ENCODE assay signal across 1 cellular context in the genomic region with DNA sequence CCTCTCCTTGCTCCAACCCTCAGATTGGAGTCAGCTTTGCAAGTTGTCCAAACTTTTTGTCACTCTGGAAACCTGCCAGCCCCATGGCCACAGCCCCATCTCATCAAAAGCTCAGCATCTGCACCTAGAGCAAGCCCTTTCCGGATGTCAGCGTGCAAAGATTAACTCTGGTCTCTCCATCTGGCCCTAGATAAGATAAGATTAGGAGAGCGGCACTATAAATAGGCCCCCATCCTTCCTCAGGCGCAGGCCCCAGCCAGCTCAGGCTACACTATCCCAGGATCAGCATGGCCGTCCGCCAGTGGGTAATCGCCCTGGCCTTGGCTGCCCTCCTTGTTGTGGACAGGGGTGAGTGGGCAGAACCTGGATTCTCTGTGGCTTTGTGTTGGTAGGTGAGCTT.
TF ChIP-seq lines count a peak whose summit lies in the region.

A gene with protein sequence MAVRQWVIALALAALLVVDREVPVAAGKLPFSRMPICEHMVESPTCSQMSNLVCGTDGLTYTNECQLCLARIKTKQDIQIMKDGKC (plus strand): TSS at position 246 of the 400 bp plus-strand sequence. CDS start 42 bp downstream, at position 288.

TF ChIP-seq in HepG2, 621 proteins besides CTCF, POLR2A, EP300 and RAD21 (continued from another document and continues in another):
- TF ChIP-seq ZNF574 (CRISPR knock-in tag; IDR thresholded peaks at IDR 0.05) (peak; percentile 29; the same call in 1 of the 2 replicates), HDAC1 (CRISPR knock-in tag; IDR thresholded peaks at IDR 0.05) (0 out of 2 replicates have a peak, but pooled peaks have one; percentile 38), GATAD2A (CRISPR knock-in tag; IDR thresholded peaks at IDR 0.05) (no peak), REPIN1 (CRISPR knock-in tag; IDR thresholded peaks at IDR 0.05; ENCODE audit: borderline replicate concordance, low read depth) (no peak), SNAPC2 (CRISPR knock-in tag; IDR thresholded peaks at IDR 0.05) (no peak), FOSL2 (CRISPR knock-in tag; IDR thresholded peaks at IDR 0.05) (peak; percentile 27), ZSCAN9 (CRISPR knock-in tag; IDR thresholded peaks at IDR 0.05; ENCODE audit: borderline replicate concordance) (no peak), ZNF282 (IDR thresholded peaks at IDR 0.05; ENCODE audit: partially characterized antibody) (no peak), MAZ (IDR thresholded peaks at IDR 0.05; ENCODE audit: borderline replicate concordance, low read depth, low read length) (no peak), MAZ (CRISPR knock-in tag; IDR thresholded peaks at IDR 0.05; ENCODE audit: low read depth) (no peak), KAT8 (CRISPR knock-in tag; IDR thresholded peaks at IDR 0.05) (no peak), PAXIP1 (CRISPR knock-in tag; conservative IDR thresholded peaks at IDR 0.05) (peak; percentile 61), ZFP82 (CRISPR knock-in tag; IDR thresholded peaks at IDR 0.05; ENCODE audit: borderline replicate concordance) (no peak), PRPF4 (IDR thresholded peaks at IDR 0.05; ENCODE audit: low read depth, low read length, poor library complexity, severe bottlenecking) (no peak), TFAP4 (IDR thresholded peaks at IDR 0.05; ENCODE audit: borderline replicate concordance, low read depth) (0 out of 2 replicates have a peak, but pooled peaks have one; percentile 21), MED1 (CRISPR knock-in tag; IDR thresholded peaks at IDR 0.05) (0 out of 2 replicates have a peak, but pooled peaks have one; percentile 18), DDIT3 (CRISPR knock-in tag; IDR thresholded peaks at IDR 0.05) (no peak), ZSCAN5A (CRISPR knock-in tag; IDR thresholded peaks at IDR 0.05; ENCODE audit: borderline replicate concordance) (no peak), MEF2D (CRISPR knock-in tag; IDR thresholded peaks at IDR 0.05) (peak; percentile 51; the same call in 1 of the 2 replicates), RBFOX2 (IDR thresholded peaks at IDR 0.05; ENCODE audit: low read depth, low read length) (no peak), ZNF12 (CRISPR knock-in tag; IDR thresholded peaks at IDR 0.05) (no peak), NFATC3 (CRISPR knock-in tag; IDR thresholded peaks at IDR 0.05) (no peak), ZC3H4 (CRISPR knock-in tag; IDR thresholded peaks at IDR 0.05; ENCODE audit: borderline replicate concordance) (no peak), RARA (CRISPR knock-in tag; IDR thresholded peaks at IDR 0.05) (no peak), HNF1B (CRISPR knock-in tag; IDR thresholded peaks at IDR 0.05) (0 out of 2 replicates have a peak, but pooled peaks have one; percentile 36), ZC3H13 (CRISPR knock-in tag; IDR thresholded peaks at IDR 0.05) (no peak), ISL2 (CRISPR knock-in tag; IDR thresholded peaks at IDR 0.05) (0 out of 2 replicates have a peak, but pooled peaks have one; percentile 15), ZNF687 (CRISPR knock-in tag; IDR thresholded peaks at IDR 0.05) (peak; percentile 64), ZBTB21 (CRISPR knock-in tag; IDR thresholded peaks at IDR 0.05) (no peak), ONECUT2 (CRISPR knock-in tag; IDR thresholded peaks at IDR 0.05) (no peak), ZNF775 (CRISPR knock-in tag; IDR thresholded peaks at IDR 0.05; ENCODE audit: borderline replicate concordance) (no peak), ZNF251 (CRISPR knock-in tag; IDR thresholded peaks at IDR 0.05) (no peak), MLXIP (CRISPR knock-in tag; IDR thresholded peaks at IDR 0.05; ENCODE audit: borderline replicate concordance) (no peak), PITX1 (CRISPR knock-in tag; IDR thresholded peaks at IDR 0.05) (0 out of 2 replicates have a peak, but pooled peaks have one; percentile 9), ZNF460 (CRISPR knock-in tag; IDR thresholded peaks at IDR 0.05; ENCODE audit: borderline replicate concordance) (no peak), ERF (CRISPR knock-in tag; IDR thresholded peaks at IDR 0.05) (0 out of 2 replicates have a peak, but pooled peaks have one; percentile 27)
- TF ChIP-seq, protein P1, sequence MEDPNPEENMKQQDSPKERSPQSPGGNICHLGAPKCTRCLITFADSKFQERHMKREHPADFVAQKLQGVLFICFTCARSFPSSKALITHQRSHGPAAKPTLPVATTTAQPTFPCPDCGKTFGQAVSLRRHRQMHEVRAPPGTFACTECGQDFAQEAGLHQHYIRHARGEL (CRISPR knock-in tag; IDR thresholded peaks at IDR 0.05): no peak
- TF ChIP-seq, protein P2, sequence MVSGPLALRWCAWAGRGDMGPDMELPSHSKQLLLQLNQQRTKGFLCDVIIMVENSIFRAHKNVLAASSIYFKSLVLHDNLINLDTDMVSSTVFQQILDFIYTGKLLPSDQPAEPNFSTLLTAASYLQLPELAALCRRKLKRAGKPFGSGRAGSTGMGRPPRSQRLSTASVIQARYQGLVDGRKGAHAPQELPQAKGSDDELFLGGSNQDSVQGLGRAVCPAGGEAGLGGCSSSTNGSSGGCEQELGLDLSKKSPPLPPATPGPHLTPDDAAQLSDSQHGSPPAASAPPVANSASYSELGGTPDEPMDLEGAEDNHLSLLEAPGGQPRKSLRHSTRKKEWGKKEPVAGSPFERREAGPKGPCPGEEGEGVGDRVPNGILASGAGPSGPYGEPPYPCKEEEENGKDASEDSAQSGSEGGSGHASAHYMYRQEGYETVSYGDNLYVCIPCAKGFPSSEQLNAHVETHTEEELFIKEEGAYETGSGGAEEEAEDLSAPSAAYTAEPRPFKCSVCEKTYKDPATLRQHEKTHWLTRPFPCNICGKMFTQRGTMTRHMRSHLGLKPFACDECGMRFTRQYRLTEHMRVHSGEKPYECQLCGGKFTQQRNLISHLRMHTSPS (CRISPR knock-in tag; IDR thresholded peaks at IDR 0.05; ENCODE audit: low read depth): 0 out of 2 replicates have a peak, but pooled peaks have one; percentile 25
